In the genomic region with DNA sequence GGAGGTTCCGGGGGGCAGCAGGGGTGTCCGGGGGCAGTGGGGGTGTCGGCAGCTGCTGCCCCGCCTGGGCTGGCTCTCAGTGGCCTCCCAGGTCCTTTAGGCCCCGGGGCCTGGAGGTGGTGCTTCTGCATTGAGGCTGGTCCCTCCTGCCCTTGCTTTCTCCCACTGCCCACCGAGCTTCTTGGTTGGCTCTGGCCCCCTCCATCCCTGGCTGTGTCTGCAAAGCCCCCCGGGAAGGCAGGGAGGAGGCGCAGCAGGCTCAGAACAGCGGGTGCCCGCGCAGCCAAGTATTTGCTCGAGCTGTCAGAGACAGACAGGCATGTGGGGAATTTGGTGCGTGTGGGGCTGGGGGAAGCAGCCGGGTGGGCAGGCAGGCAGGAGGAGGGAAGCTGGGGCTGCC, we compare ENCODE assay signal across 11 cellular contexts. TPM values are rescaled to one million over a fixed set of nuclear protein-coding genes. Genes with fewer than 3 reads are reported as not detected.
A peak's percentile ranks its signal among the peaks of the same experiment; 100 is the strongest.
DNase-seq lines count a peak whose midpoint lies in the region; ATAC-seq, FAIRE-seq and TF ChIP-seq lines count a peak whose summit lies in the region.
"Had no signal": no experiment of that assay in that cellular context is flagged by ENCODE, and none has a peak within 500 bp of the region (broad histone marks: within the 10 kb centered on the region; RNA-seq: fewer than 3 reads in every experiment).

No MANE protein-coding gene starts in this region.

- DNase-seq in endothelial cell of umbilical vein (ENCODE audit: low read depth, low spot score) (peak; percentile 32), natural killer cell (no peak), iPS-NIHi7 (ENCODE audit: extremely low spot score) (no peak), NCI-H187 treated with DMSO at 0.1 percent for 48 hours (lab: John Stamatoyannopoulos, UW) (no peak)
- DNase-seq in activated CD4-positive, alpha-beta T cell treated with anti-CD3 and anti-CD28 coated beads, Interleukin-2, amount 50 U/mL, for 1 hour: no peak
- DNase-seq: activated CD8-positive, alpha-beta T cell treated with anti-CD3 and anti-CD28 coated beads for 36 hours; CD4-positive, CD25-positive, alpha-beta regulatory T cell; NCI-H1105 had no signal

- H2AFZ ChIP-seq in ACC112 (ENCODE audit: low read length, unreplicated experiment): no peak overlapping the region
- no peak overlapping the region for H2AFZ ChIP-seq in OCI-LY3 (ENCODE audit: low read depth, low read length)
- H2AFZ ChIP-seq in endothelial cell of umbilical vein (ENCODE audit: low read depth, low read length): no peak overlapping the region

- H3K4me3 ChIP-seq in ACC112 (ENCODE audit: low read depth, low read length) (peak overlapping the region; percentile 70), OCI-LY3 (ENCODE audit: low read length) (peak overlapping the region; percentile 62), endothelial cell of umbilical vein (replicated peaks in 1 of 3; ENCODE audit: insufficient read depth in 1 of 3, low read depth in 1 of 3, low read length in 3 of 3) (no peak overlapping the region)

- intact Hi-C loops in endothelial cell of umbilical vein (cut with micrococcal nuclease): loop anchor here (1.0 to 2.0 kb wide), 2 partner anchors 9 to 37 kb away; no protein-coding TSS in a partner anchor
- intact Hi-C loops in natural killer cell (cut with micrococcal nuclease): no loop called here

- H3K36me3 ChIP-seq in ACC112 (ENCODE audit: insufficient read depth, low read length) (no peaks in the 10 kb centered on the region), OCI-LY3 (replicated peaks; ENCODE audit: low read depth, low read length) (peaks cover 6% of the 10 kb centered on the region), endothelial cell of umbilical vein (ENCODE audit: control insufficient read depth in 2 of 2, extremely low read depth in 1 of 2, insufficient read depth in 2 of 2, low read length in 2 of 2) (no peaks in the 10 kb centered on the region)

- no peak for FAIRE-seq in endothelial cell of umbilical vein (lab: Jason Lieb, UNC)

- TF ChIP-seq CTCF in OCI-LY3 (IDR thresholded peaks at IDR 0.05; ENCODE audit: low read depth, low read length): no peak
- no peak for TF ChIP-seq CTCF in endothelial cell of umbilical vein (IDR thresholded peaks at IDR 0.05; ENCODE audit: extremely low read depth in 1 of 2, insufficient read depth in 1 of 2, low read depth in 1 of 2, low read length in 2 of 2)
- no peak for TF ChIP-seq CTCF in natural killer cell (IDR thresholded peaks at IDR 0.05)

- H3K9me3 ChIP-seq in OCI-LY3 (ENCODE audit: insufficient read depth, low read length) (no peaks in the 10 kb centered on the region), endothelial cell of umbilical vein (replicated peaks; ENCODE audit: control insufficient read depth, insufficient read depth, low read length) (no peaks in the 10 kb centered on the region)

- H4K20me1 ChIP-seq in OCI-LY3 (ENCODE audit: insufficient read depth, low read length) (peaks cover 85% of the 10 kb centered on the region), endothelial cell of umbilical vein (replicated peaks; ENCODE audit: control insufficient read depth, extremely low read depth, insufficient read depth, low read length) (no peaks in the 10 kb centered on the region)

- TF ChIP-seq POLR2A in endothelial cell of umbilical vein (IDR thresholded peaks at IDR 0.05; ENCODE audit: low read depth, low read length): no peak

- H3K9me1 ChIP-seq in endothelial cell of umbilical vein (replicated peaks; ENCODE audit: control insufficient read depth, extremely low read depth, insufficient read depth, low read length): no peaks in the 10 kb centered on the region

- CTCF ChIA-PET in endothelial cell of umbilical vein (lab: Charles Lee): interaction anchor here (2.3 to 5.4 kb wide), 8 partner anchors 11 to 106 kb away, joined by 8 to 33 read pairs (median 14); a partner anchor contains a TSS

- H3K27me3 Mint-ChIP-seq in natural killer cell (ENCODE audit: low read depth in 2 of 2): no peaks in the 10 kb centered on the region
- H3K27me3 Mint-ChIP-seq: CD4-positive, CD25-positive, alpha-beta regulatory T cell had no signal

- peaks cover 71% of the 10 kb centered on the region for H3K79me2 ChIP-seq in ACC112 (ENCODE audit: control insufficient read depth, insufficient read depth, low read length, unreplicated experiment)
- H3K79me2 ChIP-seq in OCI-LY3 (ENCODE audit: low read length): peaks cover 98% of the 10 kb centered on the region
- H3K79me2 ChIP-seq in endothelial cell of umbilical vein (ENCODE audit: control insufficient read depth, insufficient read depth, low read length): no peaks in the 10 kb centered on the region

- dilution Hi-C loops in endothelial cell of umbilical vein (cut with MboI; ENCODE audit: extremely low pct_ligation_motif_present, low sequenced_read_pairs): no loop called here

- peak overlapping the region; percentile 95 for H3K4me2 ChIP-seq in OCI-LY3 (ENCODE audit: low read length)
- H3K4me2 ChIP-seq in endothelial cell of umbilical vein (ENCODE audit: insufficient read depth, low read length): no peak overlapping the region

- H3K27ac Mint-ChIP-seq in natural killer cell: peak overlapping the region; percentile 91 to 94

- H3K27me3 ChIP-seq in ACC112 (ENCODE audit: insufficient read depth, low read length) (no peaks in the 10 kb centered on the region), OCI-LY3 (ENCODE audit: low read depth, low read length) (no peaks in the 10 kb centered on the region), endothelial cell of umbilical vein (ENCODE audit: control insufficient read depth in 2 of 2, insufficient read depth in 2 of 2, low read length in 2 of 2) (no peaks in the 10 kb centered on the region)

- POLR2A ChIA-PET in endothelial cell of umbilical vein (lab: Charles Lee): interaction anchor here (0.8 kb wide), 1 partner anchor 10 kb away, joined by 3 read pairs; no protein-coding TSS in a partner anchor

- H3K9me3 Mint-ChIP-seq in natural killer cell: no peaks in the 10 kb centered on the region
- H3K9me3 Mint-ChIP-seq: activated CD8-positive, alpha-beta T cell treated with anti-CD3 and anti-CD28 coated beads for 36 hours; CD4-positive, CD25-positive, alpha-beta regulatory T cell had no signal

- H3K36me3 Mint-ChIP-seq in natural killer cell: no peaks in the 10 kb centered on the region

- no TSS peak for BruUV-seq in endothelial cell of umbilical vein (replicated peaks; lab: Mats Ljungman, UMichigan)

- peak overlapping the region; percentile 87 for H3K27ac ChIP-seq in ACC112 (ENCODE audit: low read depth, low read length)
- peak overlapping the region; percentile 15; the same call in 1 of the 2 replicates for H3K27ac ChIP-seq in OCI-LY3 (ENCODE audit: low read length)
- H3K27ac ChIP-seq in endothelial cell of umbilical vein (ENCODE audit: insufficient read depth, low read depth, low read length): peak overlapping the region; percentile 63

- peaks cover 85% of the 10 kb centered on the region for H3K4me1 ChIP-seq in ACC112 (ENCODE audit: control insufficient read depth, insufficient read depth, low read length, unreplicated experiment)
- peaks cover 88% of the 10 kb centered on the region for H3K4me1 ChIP-seq in OCI-LY3 (ENCODE audit: low read length)
- peaks cover 36% of the 10 kb centered on the region for H3K4me1 ChIP-seq in endothelial cell of umbilical vein (ENCODE audit: control insufficient read depth, extremely low read depth, insufficient read depth, low read length)

- H3K4me3 Mint-ChIP-seq in natural killer cell: peak overlapping the region; percentile 56
- H3K4me3 Mint-ChIP-seq: activated CD8-positive, alpha-beta T cell treated with anti-CD3 and anti-CD28 coated beads for 36 hours had no signal

- ATAC-seq in natural killer cell: no peak
- ATAC-seq in GM19397 (IDR thresholded peaks at IDR 0.05; ENCODE audit: unreplicated experiment): no peak
- ATAC-seq: activated CD8-positive, alpha-beta T cell treated with anti-CD3 and anti-CD28 coated beads for 36 hours had no signal

- H3K9ac ChIP-seq in OCI-LY3 (ENCODE audit: low read length) (peak overlapping the region; percentile 50; the same call in 1 of the 2 replicates), endothelial cell of umbilical vein (replicated peaks; ENCODE audit: extremely low read depth, insufficient read depth, low read length) (no peak overlapping the region)

- peaks cover 75 to 90% of the 10 kb centered on the region in 2 donors for H3K4me1 Mint-ChIP-seq in natural killer cell

TF ChIP-seq in endothelial cell of umbilical vein, 7 proteins besides CTCF, POLR2A, EP300 and RAD21:
- TF ChIP-seq MYC (IDR thresholded peaks at IDR 0.05; ENCODE audit: low read depth, low read length): no peak
- TF ChIP-seq, protein P1, sequence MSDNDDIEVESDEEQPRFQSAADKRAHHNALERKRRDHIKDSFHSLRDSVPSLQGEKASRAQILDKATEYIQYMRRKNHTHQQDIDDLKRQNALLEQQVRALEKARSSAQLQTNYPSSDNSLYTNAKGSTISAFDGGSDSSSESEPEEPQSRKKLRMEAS (IDR thresholded peaks at IDR 0.05; ENCODE audit: insufficient read depth, insufficient read length): no peak
- no peak for TF ChIP-seq JUN (IDR thresholded peaks at IDR 0.05; ENCODE audit: borderline replicate concordance, insufficient read depth, insufficient read length, low read depth)
- TF ChIP-seq GATA2 (IDR thresholded peaks at IDR 0.05; ENCODE audit: insufficient read depth, insufficient read length, low read depth, low read length): no peak
- TF ChIP-seq FOS (IDR thresholded peaks at IDR 0.05; ENCODE audit: borderline replicate concordance, insufficient read depth, low read length): no peak
- no peak for TF ChIP-seq EZH2 (IDR thresholded peaks at IDR 0.05; ENCODE audit: borderline replicate concordance, low read depth, low read length, severe bottlenecking)
- TF ChIP-seq POLR2AphosphoS5 (IDR thresholded peaks at IDR 0.05; ENCODE audit: insufficient read depth, low read depth, low read length): no peak

RNA-seq across cellular contexts. Expression of a gene that starts 11.5 kb away (rescaled TPM):
- 2.7 and 5.9 TPM in 2 replicates for total RNA-seq in endothelial cell of umbilical vein
- 5.5 and 8.2 TPM in 2 replicates for polyA plus RNA-seq in endothelial cell of umbilical vein
- polyA plus RNA-seq in endothelial cell of umbilical vein (2011; cell fraction: cytosol; rRNA removed): 3.5 and 5.5 TPM in 2 replicates
- 2.2 and 3.2 TPM in 2 replicates for polyA plus RNA-seq in endothelial cell of umbilical vein (2011; cell fraction: nucleus; rRNA removed)
- 0.82 and 0.90 TPM in 2 replicates for polyA plus RNA-seq in endothelial cell of umbilical vein (2012)
- 4.7 and 6.7 TPM in 2 replicates for polyA minus RNA-seq in endothelial cell of umbilical vein
- 24.9 TPM for polyA minus RNA-seq in endothelial cell of umbilical vein (2011; cell fraction: cytosol; rRNA and poly(A)+ RNA removed)
- polyA minus RNA-seq in endothelial cell of umbilical vein (2011; cell fraction: nucleus; rRNA and poly(A)+ RNA removed): 1.1 and 1.8 TPM in 2 replicates
- total RNA-seq in natural killer cell: 100 to 1,000 TPM in 1 of 3 donors, 10 to 100 TPM in 2; 75.6 to 124 (median 84.8) TPM

Comparison
In these comparisons a context has a peak if more than half of its experiments do, and no peak if none do; other contexts are left out.
1. H3K27ac ChIP-seq: peak in every context shown above with its lines; median percentile 87 in ACC112; 63 in endothelial cell of umbilical vein; 15 in OCI-LY3.
2. H3K4me3 ChIP-seq: peak in ACC112 (single experiment) and OCI-LY3 (single experiment); none in endothelial cell of umbilical vein (0 of 3).
3. RNA of a gene that starts 11.5 kb away (total RNA-seq): 75.6 to 124 TPM in natural killer cell; 2.7 to 5.9 TPM in endothelial cell of umbilical vein; every median in the first group is over 10 times any median in the second.